In genomic region chr14:54722791-54723432, GRCh38 we compare ENCODE assay signal across 10 cellular contexts.
A peak's percentile ranks its signal among the peaks of the same experiment; 100 is the strongest.
DNase-seq lines count a peak whose midpoint lies in the region; ATAC-seq and TF ChIP-seq lines count a peak whose summit lies in the region.
"Had no signal": no experiment of that assay in that cellular context is flagged by ENCODE, and none has a peak within 500 bp of the region (broad histone marks: within the 10 kb centered on the region; RNA-seq: fewer than 3 reads in every experiment).

No MANE protein-coding gene starts in this region.

- in situ Hi-C loops in GM13977 (cut with MboI; ENCODE audit: low pct_unique_long_range_greater_than_20kb, low sequenced_read_pairs, unreplicated experiment): no loop called here

- CTCF ChIA-PET in SK-N-SH (lab: Yijun Ruan, JAX): interaction anchor here (0.8 to 4.9 kb wide), 7 partner anchors 12 to 158 kb away, joined by 3 to 24 read pairs (median 5); partner anchors contain the start of gene SAMD4A

- H3K36me3 ChIP-seq in SK-N-SH (replicated peaks in 1 of 2; ENCODE audit: control insufficient read depth in 1 of 2, insufficient read depth in 2 of 2, low read length in 1 of 2): peaks cover 0 to 5% of the 10 kb centered on the region in 2 experiments

- no peak overlapping the region for H3K4me3 Mint-ChIP-seq in immature natural killer cell

- peak; percentile 59 for TF ChIP-seq RAD21 in SK-N-SH (IDR thresholded peaks at IDR 0.05; ENCODE audit: low read length)

- no peak overlapping the region for H3K27ac Mint-ChIP-seq in immature natural killer cell

- H3K27me3 ChIP-seq in SK-N-SH (ENCODE audit: insufficient read depth): no peaks in the 10 kb centered on the region

- peaks cover 73% of the 10 kb centered on the region for H4K20me1 ChIP-seq in SK-N-SH (ENCODE audit: insufficient read depth)

- no peaks in the 10 kb centered on the region for H3K9me2 ChIP-seq in SK-N-SH

- DNase-seq in AG09319 (ENCODE audit: extremely low read depth, low read depth) (no peak), GM13977 (ENCODE audit: low spot score) (peak; percentile 15), SK-N-SH (no peak), immature natural killer cell (peak in 2 of 3 donors; percentile 16 to 19), H4 (ENCODE audit: low spot score) (no peak)

- TF ChIP-seq EP300 in SK-N-SH (IDR thresholded peaks at IDR 0.05; ENCODE audit: borderline replicate concordance in 1 of 2, low read depth in 1 of 2, low read length in 1 of 2): no peak

- H3K36me3 Mint-ChIP-seq in immature natural killer cell: no peaks in the 10 kb centered on the region

- no peak overlapping the region for H3K4me2 ChIP-seq in SK-N-SH

- H3K9me3 ChIP-seq in SK-N-SH: no peaks in the 10 kb centered on the region

- H3K4me3 ChIP-seq in SK-N-SH (ENCODE audit: low read depth in 2 of 2, low read length in 1 of 2): no peak overlapping the region
- H3K4me3 ChIP-seq: SK-N-MC had no signal

- peaks cover 6% of the 10 kb centered on the region for H3F3A ChIP-seq in SK-N-SH (replicated peaks; ENCODE audit: insufficient read depth)

- TF ChIP-seq CTCF in AG09319 (IDR thresholded peaks at IDR 0.05; ENCODE audit: low read depth, low read length) (peak; percentile 27), GM13977 (IDR thresholded peaks at IDR 0.05; ENCODE audit: extremely low read depth, insufficient read depth, missing control alignments) (peak; percentile 55), SK-N-SH (IDR thresholded peaks at IDR 0.05) (peak; percentile 52)

- 85% methylated on average over 4 of the region's 4 CpGs for WGBS in SK-N-SH (ENCODE audit: low lambda C conversion rate)

- H3K4me1 Mint-ChIP-seq in immature natural killer cell: no peaks in the 10 kb centered on the region

- H3K9ac ChIP-seq in SK-N-SH: no peak overlapping the region

- peaks cover 4 to 15% (median 6%) of the 10 kb centered on the region in 3 donors for H3K27me3 Mint-ChIP-seq in immature natural killer cell (ENCODE audit: low read depth in 3 of 3)

- ATAC-seq in GM21723 (IDR thresholded peaks at IDR 0.05; ENCODE audit: unreplicated experiment) (no peak), HG03571 (IDR thresholded peaks at IDR 0.05; ENCODE audit: unreplicated experiment) (no peak), HG03135 (IDR thresholded peaks at IDR 0.05; ENCODE audit: unreplicated experiment) (no peak)

- no peaks in the 10 kb centered on the region for H3K9me3 Mint-ChIP-seq in immature natural killer cell

- POLR2A ChIA-PET in SK-N-SH (lab: Yijun Ruan, JAX): no interaction called here

- H3K79me2 ChIP-seq in SK-N-SH (ENCODE audit: insufficient read depth): peaks cover 94% of the 10 kb centered on the region

- peaks cover 2 to 8% of the 10 kb centered on the region in 2 experiments; a peak in 2 of 4 replicates for H3K4me1 ChIP-seq in SK-N-SH (ENCODE audit: control insufficient read depth in 1 of 2, insufficient read depth in 2 of 2, low read depth in 1 of 2, low read length in 1 of 2)

- no peak overlapping the region for H3K27ac ChIP-seq in SK-N-SH (ENCODE audit: low read depth in 2 of 2, low read length in 1 of 2)
- H3K27ac ChIP-seq: epithelial cell of prostate, SK-N-MC had no signal

- H2AFZ ChIP-seq in SK-N-SH (ENCODE audit: low read depth): no peak overlapping the region

TF ChIP-seq in SK-N-SH, 30 proteins besides CTCF, POLR2A, EP300 and RAD21:
- TF ChIP-seq SMC3 (IDR thresholded peaks at IDR 0.05; ENCODE audit: low read depth, low read length) (peak; percentile 35; the same call in 1 of the 2 replicates), TCF12 (IDR thresholded peaks at IDR 0.05) (no peak), FOXM1 (IDR thresholded peaks at IDR 0.05; ENCODE audit: low read depth) (no peak), NRF1 (IDR thresholded peaks at IDR 0.05; ENCODE audit: low read depth, low read length) (0 out of 2 replicates have a peak, but pooled peaks have one; percentile 5), REST (IDR thresholded peaks at IDR 0.05; ENCODE audit: low read depth, low read length) (no peak), CHD2 (IDR thresholded peaks at IDR 0.05; ENCODE audit: low read length, partially characterized antibody) (no peak), FOXJ3 (CRISPR knock-in tag; IDR thresholded peaks at IDR 0.05) (no peak), MAX (IDR thresholded peaks at IDR 0.05; ENCODE audit: low read depth) (no peak), RFX5 (IDR thresholded peaks at IDR 0.05; ENCODE audit: low read length) (no peak), RXRA (IDR thresholded peaks at IDR 0.05; ENCODE audit: borderline replicate concordance, low read depth) (no peak)

Comparison
In these comparisons a context has a peak if more than half of its experiments do, and no peak if none do; other contexts are left out.
1. DNase-seq: peak in GM13977 (single experiment) and immature natural killer cell (2 of 3); none in AG09319 (single experiment), SK-N-SH (single experiment) and H4 (single experiment).
2. Peak in every context shown above with its lines, with median percentiles within 50 percentile points of each other: CTCF ChIP-seq.